ENCODE assay signal across 11 cellular contexts in genomic region chr10:110850099-110850498, GRCh38.
"Had no signal": no experiment of that assay in that cellular context is flagged by ENCODE, and none has a peak within 500 bp of the region (broad histone marks: within the 10 kb centered on the region; RNA-seq: fewer than 3 reads in every experiment).

No MANE protein-coding gene starts in this region.

- H3K27me3 Mint-ChIP-seq: activated CD4-positive, alpha-beta memory T cell treated with anti-CD3 and anti-CD28 coated beads, Interleukin-2, amount 10 ng/mL, durations not matched to agents 7 days and 5 days had no signal

- H3K27me3 ChIP-seq: ascending aorta, esophagus squamous epithelium, sigmoid colon, upper lobe of left lung had no signal

- H3K36me3 ChIP-seq: ascending aorta, esophagus squamous epithelium, sigmoid colon, upper lobe of left lung had no signal

- H3K9me3 Mint-ChIP-seq: activated T-helper 2 cell treated with anti-CD3 and anti-CD28 coated beads, Interferon-gamma antibody, Interleukin-2, Interleukin-4, amounts not matched to agents 10 μg/mL and 5 μg/mL and 100 μg/mL, durations not matched to agents 14 hours and 24 hours and 36 hours had no signal

- H3K4me3 Mint-ChIP-seq: activated CD4-positive, alpha-beta memory T cell treated with anti-CD3 and anti-CD28 coated beads, Interleukin-2, amount 10 ng/mL, durations not matched to agents 7 days and 5 days had no signal

- H3K4me1 ChIP-seq: ascending aorta, sigmoid colon had no signal

- FAIRE-seq: colon had no signal

- H3K27ac Mint-ChIP-seq: activated CD4-positive, alpha-beta memory T cell treated with anti-CD3 and anti-CD28 coated beads, Interleukin-2, amount 10 ng/mL, durations not matched to agents 7 days and 5 days; activated T-helper 2 cell treated with anti-CD3 and anti-CD28 coated beads, Interferon-gamma antibody, Interleukin-2, Interleukin-4, amounts not matched to agents 10 μg/mL and 5 μg/mL and 100 μg/mL, durations not matched to agents 14 hours and 24 hours and 36 hours had no signal

- H3K4me3 ChIP-seq: ascending aorta, esophagus squamous epithelium, sigmoid colon, upper lobe of left lung had no signal

- DNase-seq: activated CD4-positive, alpha-beta memory T cell treated with anti-CD3 and anti-CD28 coated beads, Interleukin-2, amount 10 ng/mL, durations not matched to agents 7 days and 5 days; esophagus squamous epithelium; foreskin fibroblast; stimulated activated CD4-positive, alpha-beta T cell treated with anti-CD3 and anti-CD28 coated beads, Interleukin-2, amount 100 ng/mL, for 24 hours; stimulated activated naive CD4-positive, alpha-beta T cell; T1000; upper lobe of left lung had no signal

- H3K9me3 ChIP-seq: ascending aorta, esophagus squamous epithelium, sigmoid colon, upper lobe of left lung had no signal

- H3K27ac ChIP-seq: ascending aorta, sigmoid colon, upper lobe of left lung had no signal
